13 cellular contexts compared by ENCODE assay signal in genomic region chr10:104253106-104253505, GRCh38. TPM values are rescaled to one million over a fixed set of nuclear protein-coding genes. Genes with fewer than 3 reads are reported as not detected.
DNase-seq lines count a peak whose midpoint lies in the region; ATAC-seq, FAIRE-seq and TF ChIP-seq lines count a peak whose summit lies in the region.
"Had no signal": no experiment of that assay in that cellular context is flagged by ENCODE, and none has a peak within 500 bp of the region (broad histone marks: within the 10 kb centered on the region; RNA-seq: fewer than 3 reads in every experiment).

No MANE protein-coding gene starts in this region.

- no peak for FAIRE-seq in small intestine (lab: Jason Lieb, UNC)

- H3K9me3 ChIP-seq in endodermal cell (ENCODE audit: control insufficient read depth, low read length), result peaks cover 21% of the 10 kb centered on the region
- no peaks in the 10 kb centered on the region for H3K9me3 ChIP-seq in small intestine (ENCODE audit: control insufficient read depth, low read depth)

- 4 to 29% methylated on average over 2 of the region's 2 CpGs for WGBS in endodermal cell (ENCODE audit: insufficient coverage in 1 of 2, insufficient read length in 1 of 2), 2 experiments
- WGBS in small intestine, 3 donors, result 26 to 64% (median 55%) methylated on average over 2 of the region's 2 CpGs

- no peaks in the 10 kb centered on the region for H3K27me3 ChIP-seq in endodermal cell (ENCODE audit: control insufficient read depth, insufficient read depth, low read length, poor library complexity, severe bottlenecking)
- H3K27me3 ChIP-seq in small intestine (ENCODE audit: control insufficient read depth in 2 of 2, insufficient read depth in 2 of 2, low read length in 2 of 2), result no peaks in the 10 kb centered on the region
- H3K27me3 ChIP-seq: foreskin keratinocyte had no signal

- peaks cover 15% of the 10 kb centered on the region for H3K27me3 Mint-ChIP-seq in activated T-cell treated with anti-CD3 and anti-CD28 coated beads, Interleukin-2, amount 50 U/mL, for 24 hours
- H3K27me3 Mint-ChIP-seq in endodermal cell (ENCODE audit: insufficient read depth), result no peaks in the 10 kb centered on the region

- H3K4me1 Mint-ChIP-seq in activated T-cell treated with anti-CD3 and anti-CD28 coated beads, Interleukin-2, amount 50 U/mL, for 24 hours (ENCODE audit: low read depth), result peaks cover 43% of the 10 kb centered on the region
- H3K4me1 Mint-ChIP-seq in endodermal cell, result peaks cover 42% of the 10 kb centered on the region

- H3K4me1 ChIP-seq in endodermal cell (ENCODE audit: control insufficient read depth, insufficient read depth, low read length) (peaks cover 16% of the 10 kb centered on the region), small intestine (ENCODE audit: control insufficient read depth in 2 of 2, insufficient read depth in 1 of 2, low read depth in 1 of 2, low read length in 1 of 2) (peaks cover 9 to 12% of the 10 kb centered on the region in 2 donors)

- TF ChIP-seq CTCF in endodermal cell (conservative IDR thresholded peaks at IDR 0.05), result no peak

- H3K27ac ChIP-seq in endodermal cell (ENCODE audit: low read depth, low read length) (no peak overlapping the region), small intestine (ENCODE audit: low read depth in 1 of 2, low read length in 1 of 2) (peak overlapping the region in 1 of 2 donors; percentile 36)
- H3K27ac ChIP-seq: foreskin keratinocyte had no signal

- no peak for ATAC-seq in HG03520 (IDR thresholded peaks at IDR 0.05; ENCODE audit: unreplicated experiment)
- no peak for ATAC-seq in GM21619 (IDR thresholded peaks at IDR 0.05; ENCODE audit: unreplicated experiment)
- ATAC-seq in GM18498 (IDR thresholded peaks at IDR 0.05; ENCODE audit: unreplicated experiment), result no peak
- ATAC-seq: foreskin keratinocyte had no signal

- H3K36me3 Mint-ChIP-seq in activated T-cell treated with anti-CD3 and anti-CD28 coated beads, Interleukin-2, amount 50 U/mL, for 24 hours (ENCODE audit: low read depth), result peaks cover 33% of the 10 kb centered on the region
- peaks cover 13% of the 10 kb centered on the region for H3K36me3 Mint-ChIP-seq in endodermal cell (ENCODE audit: low read depth)

- no peak for DNase-seq in activated T-cell treated with anti-CD3 and anti-CD28 coated beads, Interleukin-2, amount 50 U/mL, for 24 hours
- DNase-seq in activated T-cell treated with anti-CD3 and anti-CD28 coated beads for 4 hours (no peak), NCI-H146 (lab: John Stamatoyannopoulos, UW) (peak; percentile 73), endodermal cell (peak; percentile 78), small intestine (peak; percentile 95)
- DNase-seq: dermis blood vessel endothelial cell, foreskin keratinocyte, NCI-H2029 treated with DMSO at 0.1 percent for 48 hours, T1000 had no signal

- H3K4me3 Mint-ChIP-seq in activated T-cell treated with anti-CD3 and anti-CD28 coated beads, Interleukin-2, amount 50 U/mL, for 24 hours, result no peak overlapping the region
- H3K4me3 Mint-ChIP-seq in endodermal cell, result peak overlapping the region; percentile 76

- H3K9ac ChIP-seq in endodermal cell (ENCODE audit: extremely low read depth, low read length, poor library complexity, severe bottlenecking), result no peak overlapping the region

- peak overlapping the region; percentile 67 for H3K27ac Mint-ChIP-seq in activated T-cell treated with anti-CD3 and anti-CD28 coated beads, Interleukin-2, amount 50 U/mL, for 24 hours
- H3K27ac Mint-ChIP-seq in endodermal cell, result no peak overlapping the region

- H3K36me3 ChIP-seq in endodermal cell (ENCODE audit: control insufficient read depth, insufficient read depth, low read length), result peaks cover 13% of the 10 kb centered on the region
- peaks cover under 1 to 1% of the 10 kb centered on the region in 2 donors for H3K36me3 ChIP-seq in small intestine (ENCODE audit: control insufficient read depth in 2 of 2, insufficient read depth in 2 of 2, low read length in 2 of 2)

- no peaks in the 10 kb centered on the region for H3K9me3 Mint-ChIP-seq in activated T-cell treated with anti-CD3 and anti-CD28 coated beads, Interleukin-2, amount 50 U/mL, for 24 hours
- peaks cover 23% of the 10 kb centered on the region for H3K9me3 Mint-ChIP-seq in endodermal cell

- no peak overlapping the region for H3K4me3 ChIP-seq in endodermal cell (ENCODE audit: low read length)
- H3K4me3 ChIP-seq in small intestine (ENCODE audit: low read depth in 1 of 2, low read length in 2 of 2), result no peak overlapping the region

RNA-seq across cellular contexts. Expression of gene GSTO1, which starts 1.6 kb away (rescaled TPM):
- 100 to 1,000 TPM; 208 to 223 TPM for total RNA-seq in endodermal cell
- 90.8 TPM for polyA plus RNA-seq in endodermal cell (2013, experiment 1 of 2)
- polyA plus RNA-seq in endodermal cell (2013, experiment 2 of 2), result 93.7 TPM
- polyA plus RNA-seq in small intestine, result 100 to 1,000 TPM; 173 to 422 (median 200) TPM

RNA-seq across cellular contexts. Expression of gene GSTO2, which starts 15.9 kb away (rescaled TPM):
- total RNA-seq in endodermal cell, result 10 to 100 TPM; 17.8 to 18.8 TPM
- polyA plus RNA-seq in endodermal cell (2013, experiment 1 of 2), result 2.8 TPM
- polyA plus RNA-seq in endodermal cell (2013, experiment 2 of 2), result 2.4 TPM
- polyA plus RNA-seq in small intestine, result 10 to 100 TPM in 2 of 3 donors, 1 to 10 TPM in 1; 9.2 to 20.9 (median 13.2) TPM

RNA-seq across cellular contexts. Expression of gene CFAP43, which starts 20.9 kb away (rescaled TPM):
- 1 to 10 TPM; 2.6 to 4.1 TPM for total RNA-seq in endodermal cell
- 1.5 TPM for polyA plus RNA-seq in endodermal cell (2013, experiment 1 of 2)
- polyA plus RNA-seq in endodermal cell (2013, experiment 2 of 2), result 0.91 TPM
- under 1 TPM in 1 of 3 donors, not detected in 2; 0.21 TPM for polyA plus RNA-seq in small intestine
- total RNA-seq: dermis blood vessel endothelial cell, HT1080 had no signal

Comparison
In these comparisons a context has a peak if more than half of its experiments do, and no peak if none do; other contexts are left out.
1. DNase-seq: peak in NCI-H146 (single experiment), endodermal cell (single experiment) and small intestine (single experiment); none in activated T-cell treated with anti-CD3 and anti-CD28 coated beads, Interleukin-2, amount 50 U/mL, for 24 hours (single experiment) and activated T-cell treated with anti-CD3 and anti-CD28 coated beads for 4 hours (single experiment).